Comparison of ENCODE assay signal across 8 cellular contexts in genomic region chr10:80260295-80261243, GRCh38. TPM values are rescaled to one million over a fixed set of nuclear protein-coding genes. Genes with fewer than 3 reads are reported as not detected.
DNase-seq lines count a peak whose midpoint lies in the region; ATAC-seq and TF ChIP-seq lines count a peak whose summit lies in the region.

No MANE protein-coding gene starts in this region.

- H3K27me3 Mint-ChIP-seq in brain, result peaks cover 12% of the 10 kb centered on the region

- no peaks in the 10 kb centered on the region for H3K27me3 ChIP-seq in OCI-LY1 (ENCODE audit: insufficient read depth, low read length)
- H3K27me3 ChIP-seq in thyroid gland, result no peaks in the 10 kb centered on the region

- H3K4me1 Mint-ChIP-seq in brain, result no peaks in the 10 kb centered on the region

- no peaks in the 10 kb centered on the region for H3K79me2 ChIP-seq in OCI-LY1 (ENCODE audit: insufficient read depth, low read length)

- DNase-seq in AML-193 (lab: John Stamatoyannopoulos, UW) (peak; percentile 12 to 25), GM13977 (ENCODE audit: low spot score) (peak; percentile 55), left lobe of liver (ENCODE audit: low spot score) (peak; percentile 45), thyroid gland (peak in 1 of 2 donors; percentile 33), ureter (ENCODE audit: low spot score) (no peak)

- H3K36me3 Mint-ChIP-seq in brain, result no peaks in the 10 kb centered on the region

- H3K27ac ChIP-seq in OCI-LY1 (ENCODE audit: low read depth, low read length, poor library complexity, severe bottlenecking), result no peak overlapping the region
- no peak overlapping the region for H3K27ac ChIP-seq in thyroid gland

- in situ Hi-C loops in GM13977 (cut with MboI; ENCODE audit: low pct_unique_long_range_greater_than_20kb, low sequenced_read_pairs, unreplicated experiment), result no loop called here

- WGBS in thyroid gland, 2 donors, result 58 to 61% methylated on average over 19 of the region's 19 CpGs

- no peak overlapping the region for H3K27ac Mint-ChIP-seq in brain

- H3K9me2 ChIP-seq in OCI-LY1 (ENCODE audit: low read depth, low read length), result no peaks in the 10 kb centered on the region

- intact Hi-C loops in thyroid gland (cut with DNase I), result no loop called here

- H3K4me3 Mint-ChIP-seq in brain, result no peak overlapping the region

- H3K36me3 ChIP-seq in OCI-LY1 (ENCODE audit: insufficient read depth, low read length), result no peaks in the 10 kb centered on the region
- no peaks in the 10 kb centered on the region for H3K36me3 ChIP-seq in thyroid gland

- H3K9me3 Mint-ChIP-seq in brain, result no peaks in the 10 kb centered on the region

- H3K9me3 ChIP-seq in OCI-LY1 (ENCODE audit: low read length) (no peaks in the 10 kb centered on the region), thyroid gland (no peaks in the 10 kb centered on the region)

- H3F3A ChIP-seq in OCI-LY1 (ENCODE audit: insufficient read depth, low read length), result no peaks in the 10 kb centered on the region

- H4K20me1 ChIP-seq in OCI-LY1 (ENCODE audit: insufficient read depth, low read length), result no peaks in the 10 kb centered on the region

- H3K4me3 ChIP-seq in OCI-LY1 (ENCODE audit: low read depth, low read length, poor library complexity, severe bottlenecking) (no peak overlapping the region), thyroid gland (replicated peaks in 1 of 3) (no peak overlapping the region)

- H3K4me1 ChIP-seq in OCI-LY1 (ENCODE audit: insufficient read depth, low read length, severe bottlenecking), result no peaks in the 10 kb centered on the region
- no peaks in the 10 kb centered on the region for H3K4me1 ChIP-seq in thyroid gland

- no peak overlapping the region for H3K4me2 ChIP-seq in OCI-LY1 (ENCODE audit: low read length)

- ATAC-seq in left lobe of liver (peak; percentile 69), GM21360 (IDR thresholded peaks at IDR 0.05; ENCODE audit: unreplicated experiment) (no peak)

- TF ChIP-seq CTCF in GM13977 (IDR thresholded peaks at IDR 0.05; ENCODE audit: extremely low read depth, insufficient read depth, missing control alignments), result peak; percentile 86
- TF ChIP-seq CTCF in OCI-LY1 (IDR thresholded peaks at IDR 0.05; ENCODE audit: low read length), result peak; percentile 89
- peak; percentile 76 to 88 for TF ChIP-seq CTCF in brain (conservative IDR thresholded peaks at IDR 0.05)
- peak in 5 of 6 experiments; percentile 59 to 88 (median 69) for TF ChIP-seq CTCF in thyroid gland (IDR thresholded peaks at IDR 0.05)

- TF ChIP-seq POLR2A in thyroid gland (IDR thresholded peaks at IDR 0.05), result no peak

- no peak overlapping the region for H3K9ac ChIP-seq in OCI-LY1 (ENCODE audit: low read length)

- H2AFZ ChIP-seq in OCI-LY1 (ENCODE audit: low read length), result no peak overlapping the region

RNA-seq across cellular contexts. Expression of gene MAT1A, which starts 28.9 kb away (rescaled TPM):
- 0.39 TPM for polyA plus RNA-seq in brain (ENCODE audit: insufficient read depth, low read depth, low replicate concordance)
- 928 TPM for total RNA-seq in left lobe of liver
- under 1 TPM in 3 of 4 donors, not detected in 1; 0.22 to 0.39 (median 0.25) TPM for total RNA-seq in thyroid gland
- total RNA-seq in ureter, result 0.75 TPM

RNA-seq across cellular contexts. Expression of gene ANXA11, which starts 55.2 kb away (rescaled TPM):
- polyA plus RNA-seq in brain (ENCODE audit: insufficient read depth, low read depth, low replicate concordance), result 165 TPM
- 42.7 TPM for total RNA-seq in left lobe of liver
- total RNA-seq in thyroid gland, result 100 to 1,000 TPM in 1 of 4 donors, 10 to 100 TPM in 3; 77.5 to 106 (median 90.8) TPM
- 372 TPM for total RNA-seq in ureter

Comparison
In these comparisons a context has a peak if more than half of its experiments do, and no peak if none do; other contexts are left out.
1. RNA of gene MAT1A, which starts 28.9 kb away (total RNA-seq): 928 TPM in left lobe of liver (single experiment); 0.75 TPM in ureter (single experiment) and 0.22 to 0.39 TPM in thyroid gland; every median in the first group is over 100 times any median in the second.
2. Peak in every context shown above with its lines, with median percentiles within 50 percentile points of each other: CTCF ChIP-seq.